8 cellular contexts compared by ENCODE assay signal in genomic region chr11:118437736-118438125, GRCh38. TPM values are rescaled to one million over a fixed set of nuclear protein-coding genes. Genes with fewer than 3 reads are reported as not detected.
DNase-seq lines count a peak whose midpoint lies in the region; ATAC-seq and TF ChIP-seq lines count a peak whose summit lies in the region.

No MANE protein-coding gene starts in this region.

- peaks cover 41% of the 10 kb centered on the region for H4K20me1 ChIP-seq in neural cell (ENCODE audit: insufficient read depth)

- TF ChIP-seq RAD21 in neural cell (conservative IDR thresholded peaks at IDR 0.05), result no peak

- H3K79me2 ChIP-seq in neural cell (replicated peaks; ENCODE audit: insufficient read depth, low read length), result peaks cover 61% of the 10 kb centered on the region

- H2AFZ ChIP-seq in neural cell (ENCODE audit: low read depth, low read length), result no peak overlapping the region

- H3K27ac ChIP-seq in neural cell (ENCODE audit: low read length) (peak overlapping the region; percentile 96), uterus (peak overlapping the region; percentile 98 to 99)

- H3K4me2 ChIP-seq in neural cell (ENCODE audit: low read length), result peak overlapping the region; percentile 96

- H3K4me1 ChIP-seq in uterus, result no peaks in the 10 kb centered on the region

- H3K36me3 ChIP-seq in neural cell (ENCODE audit: insufficient read depth, low read length), result no peaks in the 10 kb centered on the region
- H3K36me3 ChIP-seq in uterus, result no peaks in the 10 kb centered on the region

- H3K9ac ChIP-seq in neural cell (ENCODE audit: low read length), result peak overlapping the region; percentile 99

- H3K9me2 ChIP-seq in neural cell (ENCODE audit: insufficient read depth, low read length), result no peaks in the 10 kb centered on the region

- peak overlapping the region; percentile 97 for H3K4me3 ChIP-seq in LNCaP clone FGC (ENCODE audit: low read depth, low read length)
- H3K4me3 ChIP-seq in epithelial cell of proximal tubule (ENCODE audit: low read depth, low read length), result peak overlapping the region; percentile 91
- H3K4me3 ChIP-seq in neural cell (ENCODE audit: low read length), result peak overlapping the region; percentile 96
- H3K4me3 ChIP-seq in uterus, result peak overlapping the region; percentile 72 to 82

- intact Hi-C loops in uterus (cut with DNase I; ENCODE audit: low total_unique reads), result no loop called here

- no peaks in the 10 kb centered on the region for H3K9me3 Mint-ChIP-seq in activated CD8-positive, alpha-beta T cell treated with anti-CD3 and anti-CD28 coated beads, Interleukin-2, amount 10 ng/mL, durations not matched to agents 7 days and 5 days (ENCODE audit: insufficient read depth)

- H3K4me1 Mint-ChIP-seq in activated CD8-positive, alpha-beta T cell treated with anti-CD3 and anti-CD28 coated beads, Interleukin-2, amount 10 ng/mL, durations not matched to agents 7 days and 5 days (ENCODE audit: low read depth), result peaks cover 57% of the 10 kb centered on the region

- H3K36me3 Mint-ChIP-seq in activated CD8-positive, alpha-beta T cell treated with anti-CD3 and anti-CD28 coated beads, Interleukin-2, amount 10 ng/mL, durations not matched to agents 7 days and 5 days (ENCODE audit: low read depth), result peaks cover 34% of the 10 kb centered on the region

- no peaks in the 10 kb centered on the region for H3K27me3 Mint-ChIP-seq in activated CD8-positive, alpha-beta T cell treated with anti-CD3 and anti-CD28 coated beads, Interleukin-2, amount 10 ng/mL, durations not matched to agents 7 days and 5 days (ENCODE audit: low read depth)

- H3K27me3 ChIP-seq in neural cell (ENCODE audit: insufficient read depth, low read depth, low read length), result no peaks in the 10 kb centered on the region
- no peaks in the 10 kb centered on the region for H3K27me3 ChIP-seq in uterus

- no peak for TF ChIP-seq EP300 in neural cell (conservative IDR thresholded peaks at IDR 0.05; ENCODE audit: poor library complexity, severe bottlenecking)

- POLR2A ChIA-PET in activated CD8-positive, alpha-beta T cell treated with anti-CD3 and anti-CD28 coated beads, Interleukin-2, amount 10 ng/mL, durations not matched to agents 7 days and 5 days (lab: Charles Lee), result interaction anchor here (1.0 to 1.9 kb wide), 3 partner anchors 10 to 38 kb away, joined by 3 to 7 read pairs (median 5); no protein-coding TSS in a partner anchor

- ATAC-seq in activated CD8-positive, alpha-beta T cell treated with anti-CD3 and anti-CD28 coated beads, Interleukin-2, amount 10 ng/mL, durations not matched to agents 7 days and 5 days, result no peak
- ATAC-seq in HG02642 (IDR thresholded peaks at IDR 0.05; ENCODE audit: poor library complexity, unreplicated experiment), result no peak

- TF ChIP-seq CTCF in LNCaP clone FGC (IDR thresholded peaks at IDR 0.05; ENCODE audit: control insufficient read depth, extremely low read depth, insufficient read depth) (no peak), epithelial cell of proximal tubule (conservative IDR thresholded peaks at IDR 0.05; ENCODE audit: low read depth, low read length) (no peak), neural cell (IDR thresholded peaks at IDR 0.05; ENCODE audit: poor library complexity, severe bottlenecking) (no peak), uterus (IDR thresholded peaks at IDR 0.05) (no peak)

- no peak for TF ChIP-seq POLR2A in uterus (IDR thresholded peaks at IDR 0.05)

- DNase-seq in COLO668 (lab: John Stamatoyannopoulos, UW; ENCODE audit: unreplicated experiment) (peak; percentile 61), LNCaP clone FGC (ENCODE audit: low read depth) (no peak), epithelial cell of proximal tubule (ENCODE audit: low read depth) (no peak), uterus (peak; percentile 17 to 22), NCI-H187 (lab: John Stamatoyannopoulos, UW) (no peak)
- peak; percentile 51 for DNase-seq in activated CD8-positive, alpha-beta T cell treated with anti-CD3 and anti-CD28 coated beads, Interleukin-2, amount 10 ng/mL, durations not matched to agents 7 days and 5 days

- H3K9me3 ChIP-seq in neural cell (ENCODE audit: low read length), result no peaks in the 10 kb centered on the region
- no peaks in the 10 kb centered on the region for H3K9me3 ChIP-seq in uterus

- H3K27ac Mint-ChIP-seq in activated CD8-positive, alpha-beta T cell treated with anti-CD3 and anti-CD28 coated beads, Interleukin-2, amount 10 ng/mL, durations not matched to agents 7 days and 5 days, result peak overlapping the region; percentile 89

- peaks cover 9% of the 10 kb centered on the region for H3F3A ChIP-seq in neural cell (ENCODE audit: insufficient read depth, low read length, poor library complexity, severe bottlenecking)

- H3K4me3 Mint-ChIP-seq in activated CD8-positive, alpha-beta T cell treated with anti-CD3 and anti-CD28 coated beads, Interleukin-2, amount 10 ng/mL, durations not matched to agents 7 days and 5 days, result peak overlapping the region; percentile 89

- CTCF ChIA-PET in activated CD8-positive, alpha-beta T cell treated with anti-CD3 and anti-CD28 coated beads, Interleukin-2, amount 10 ng/mL, durations not matched to agents 7 days and 5 days (lab: Charles Lee), result interaction anchor here (1.0 to 1.7 kb wide), 3 partner anchors 10 to 39 kb away, joined by 4 read pairs; no protein-coding TSS in a partner anchor

TF ChIP-seq in neural cell, 6 proteins besides CTCF, POLR2A, EP300 and RAD21:
- TF ChIP-seq EZH2 (IDR thresholded peaks at IDR 0.05; ENCODE audit: borderline replicate concordance, insufficient read depth, low read length, poor library complexity, severe bottlenecking) (no peak), MXI1 (conservative IDR thresholded peaks at IDR 0.05; ENCODE audit: poor library complexity, severe bottlenecking) (peak; percentile 33), POLR2AphosphoS5 (IDR thresholded peaks at IDR 0.05) (peak; percentile 38), TAF1 (IDR thresholded peaks at IDR 0.05; ENCODE audit: low read depth) (peak; percentile 7), SMC3 (conservative IDR thresholded peaks at IDR 0.05; ENCODE audit: poor library complexity) (no peak)
- TF ChIP-seq, protein P1, sequence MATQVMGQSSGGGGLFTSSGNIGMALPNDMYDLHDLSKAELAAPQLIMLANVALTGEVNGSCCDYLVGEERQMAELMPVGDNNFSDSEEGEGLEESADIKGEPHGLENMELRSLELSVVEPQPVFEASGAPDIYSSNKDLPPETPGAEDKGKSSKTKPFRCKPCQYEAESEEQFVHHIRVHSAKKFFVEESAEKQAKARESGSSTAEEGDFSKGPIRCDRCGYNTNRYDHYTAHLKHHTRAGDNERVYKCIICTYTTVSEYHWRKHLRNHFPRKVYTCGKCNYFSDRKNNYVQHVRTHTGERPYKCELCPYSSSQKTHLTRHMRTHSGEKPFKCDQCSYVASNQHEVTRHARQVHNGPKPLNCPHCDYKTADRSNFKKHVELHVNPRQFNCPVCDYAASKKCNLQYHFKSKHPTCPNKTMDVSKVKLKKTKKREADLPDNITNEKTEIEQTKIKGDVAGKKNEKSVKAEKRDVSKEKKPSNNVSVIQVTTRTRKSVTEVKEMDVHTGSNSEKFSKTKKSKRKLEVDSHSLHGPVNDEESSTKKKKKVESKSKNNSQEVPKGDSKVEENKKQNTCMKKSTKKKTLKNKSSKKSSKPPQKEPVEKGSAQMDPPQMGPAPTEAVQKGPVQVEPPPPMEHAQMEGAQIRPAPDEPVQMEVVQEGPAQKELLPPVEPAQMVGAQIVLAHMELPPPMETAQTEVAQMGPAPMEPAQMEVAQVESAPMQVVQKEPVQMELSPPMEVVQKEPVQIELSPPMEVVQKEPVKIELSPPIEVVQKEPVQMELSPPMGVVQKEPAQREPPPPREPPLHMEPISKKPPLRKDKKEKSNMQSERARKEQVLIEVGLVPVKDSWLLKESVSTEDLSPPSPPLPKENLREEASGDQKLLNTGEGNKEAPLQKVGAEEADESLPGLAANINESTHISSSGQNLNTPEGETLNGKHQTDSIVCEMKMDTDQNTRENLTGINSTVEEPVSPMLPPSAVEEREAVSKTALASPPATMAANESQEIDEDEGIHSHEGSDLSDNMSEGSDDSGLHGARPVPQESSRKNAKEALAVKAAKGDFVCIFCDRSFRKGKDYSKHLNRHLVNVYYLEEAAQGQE (IDR thresholded peaks at IDR 0.05; ENCODE audit: borderline replicate concordance), result no peak
TF ChIP-seq in neural cell: peak in this region for 3.

RNA-seq across cellular contexts. Expression of gene KMT2A, which starts 1.4 kb away (rescaled TPM):
- total RNA-seq in activated CD8-positive, alpha-beta T cell treated with anti-CD3 and anti-CD28 coated beads, Interleukin-2, amount 10 ng/mL, durations not matched to agents 7 days and 5 days, result 10 to 100 TPM; 83.1 to 86.7 TPM
- total RNA-seq in epithelial cell of proximal tubule (27.2 and 42.1 TPM in 2 replicates), uterus (100 to 1,000 TPM in 1 of 4 donors, 10 to 100 TPM in 3; 41.0 to 142 (median 73.9) TPM)
- 16.7 and 24.2 TPM in 2 replicates for polyA plus RNA-seq in neural cell
- polyA minus RNA-seq in neural cell, result 93.2 and 135 TPM in 2 replicates

RNA-seq across cellular contexts. Expression of gene ATP5MG, which starts 36.3 kb away (rescaled TPM):
- 100 to 1,000 TPM; 275 to 298 TPM for total RNA-seq in activated CD8-positive, alpha-beta T cell treated with anti-CD3 and anti-CD28 coated beads, Interleukin-2, amount 10 ng/mL, durations not matched to agents 7 days and 5 days
- 82.7 and 86.8 TPM in 2 replicates for total RNA-seq in epithelial cell of proximal tubule
- 107 and 153 TPM in 2 replicates for polyA plus RNA-seq in neural cell
- 39.4 and 44.3 TPM in 2 replicates for polyA minus RNA-seq in neural cell
- total RNA-seq in uterus, result 100 to 1,000 TPM in 3 of 4 donors, 10 to 100 TPM in 1; 36.4 to 274 (median 152) TPM

Comparison
In these comparisons a context has a peak if more than half of its experiments do, and no peak if none do; other contexts are left out.
1. DNase-seq: peak in COLO668 (single experiment), activated CD8-positive, alpha-beta T cell treated with anti-CD3 and anti-CD28 coated beads, Interleukin-2, amount 10 ng/mL, durations not matched to agents 7 days and 5 days (single experiment) and uterus (2 of 2); none in LNCaP clone FGC (single experiment), epithelial cell of proximal tubule (single experiment) and NCI-H187 (0 of 2).
2. Peak in every context shown above with its lines, with median percentiles within 50 percentile points of each other: H3K4me3 ChIP-seq.